Comparison of ENCODE assay signal across 9 cellular contexts in the genomic region with DNA sequence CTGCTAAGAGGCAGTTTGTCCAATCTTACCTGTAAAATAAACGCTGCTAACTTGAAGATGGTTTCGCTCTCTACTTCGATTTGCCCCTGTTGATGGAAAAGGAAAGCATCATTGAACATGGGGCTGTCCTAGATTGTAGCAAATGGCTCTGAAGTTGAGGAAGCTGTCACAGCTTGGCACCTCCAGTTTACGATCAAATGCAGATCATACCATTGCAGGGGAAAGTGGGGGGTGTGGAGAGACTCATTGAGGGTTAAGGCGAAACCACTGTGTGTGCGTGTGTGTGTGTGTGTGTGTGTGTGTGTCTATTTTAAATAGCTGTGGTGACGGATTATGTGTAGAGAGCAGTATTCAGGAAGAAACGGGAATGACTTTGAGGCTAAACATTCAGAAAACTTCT.
DNase-seq lines count a peak whose midpoint lies in the region; ATAC-seq and TF ChIP-seq lines count a peak whose summit lies in the region.
"Had no signal": no experiment of that assay in that cellular context is flagged by ENCODE, and none has a peak within 500 bp of the region (broad histone marks: within the 10 kb centered on the region; RNA-seq: fewer than 3 reads in every experiment).

No MANE protein-coding gene starts in this region.

- H3K36me3 Mint-ChIP-seq in brain, result peaks cover 5% of the 10 kb centered on the region

- H3K9ac ChIP-seq in mesendoderm (ENCODE audit: low read length), result no peak overlapping the region

- no peak overlapping the region for H4K8ac ChIP-seq in mesendoderm (ENCODE audit: low read depth, low read length)

- peak overlapping the region; percentile 5 for H3K4me2 ChIP-seq in mesendoderm (ENCODE audit: low read length)

- intact Hi-C loops in Right ventricle myocardium superior (cut with DNase I), result no loop called here

- no peaks in the 10 kb centered on the region for H3K27me3 ChIP-seq in right atrium auricular region
- no peaks in the 10 kb centered on the region for H3K27me3 ChIP-seq in mesendoderm (ENCODE audit: insufficient read depth, low read length, poor library complexity)

- H3K36me3 ChIP-seq in right atrium auricular region, result no peaks in the 10 kb centered on the region
- H3K36me3 ChIP-seq in mesendoderm (ENCODE audit: control insufficient read depth, insufficient read depth, low read length), result no peaks in the 10 kb centered on the region

- no peak overlapping the region for H3K23ac ChIP-seq in mesendoderm (ENCODE audit: low read length)

- peak overlapping the region in 1 of 2 donors; percentile 4 for H3K4me3 ChIP-seq in right atrium auricular region
- no peak overlapping the region for H3K4me3 ChIP-seq in mesendoderm (ENCODE audit: low read length)

- H3K79me1 ChIP-seq in mesendoderm (ENCODE audit: low read length), result no peaks in the 10 kb centered on the region

- no peak overlapping the region for H2BK5ac ChIP-seq in mesendoderm (ENCODE audit: low read length)

- no peaks in the 10 kb centered on the region for H3K79me2 ChIP-seq in mesendoderm (ENCODE audit: control insufficient read depth, insufficient read depth, low read length)

- peaks cover 4% of the 10 kb centered on the region for H3K27me3 Mint-ChIP-seq in brain
- H3K27me3 Mint-ChIP-seq: B cell had no signal

- H3K27ac ChIP-seq in right atrium auricular region (no peak overlapping the region), mesendoderm (ENCODE audit: low read depth, low read length) (no peak overlapping the region)

- no peak for DNase-seq in Right ventricle myocardium superior
- DNase-seq in right atrium auricular region (ENCODE audit: low spot score), result no peak
- peak; percentile 97 for DNase-seq in mesendoderm
- DNase-seq in stimulated activated naive CD4-positive, alpha-beta T cell (lab: John Stamatoyannopoulos, UW), result peak in 4 of 6 experiments; percentile 15 to 73 (median 44)
- no peak for DNase-seq in D341Med (ENCODE audit: low spot score)
- no peak for DNase-seq in SKM-1 treated with dmso at 0.1 percent for 144 hours (lab: John Stamatoyannopoulos, UW; ENCODE audit: unreplicated experiment)

- no peak overlapping the region for H2AK5ac ChIP-seq in mesendoderm (ENCODE audit: low read length)

- WGBS in mesendoderm (ENCODE audit: extremely low coverage, insufficient coverage, low lambda C conversion rate), result no CpG with 5 or more reads among the region's 8 CpGs

- H3K27ac Mint-ChIP-seq in brain, result peak overlapping the region; percentile 75 to 92 (median 89)
- H3K27ac Mint-ChIP-seq: B cell had no signal

- no peaks in the 10 kb centered on the region for H3K9me3 Mint-ChIP-seq in brain

- H3K4me1 ChIP-seq in right atrium auricular region (no peaks in the 10 kb centered on the region), mesendoderm (ENCODE audit: control insufficient read depth, low read depth, low read length) (peaks cover 5% of the 10 kb centered on the region)

- H3K4me1 Mint-ChIP-seq in brain, result peaks cover 45% of the 10 kb centered on the region
- H3K4me1 Mint-ChIP-seq: B cell had no signal

- H3K9me3 ChIP-seq in right atrium auricular region, result no peaks in the 10 kb centered on the region

- H2BK120ac ChIP-seq in mesendoderm (ENCODE audit: low read depth, low read length), result no peak overlapping the region

- peak overlapping the region; percentile 88 for H3K18ac ChIP-seq in mesendoderm (ENCODE audit: low read length)

- peak overlapping the region; percentile 82 to 87 (median 86) for H3K4me3 Mint-ChIP-seq in brain
- H3K4me3 Mint-ChIP-seq: B cell had no signal

- H3K4ac ChIP-seq in mesendoderm (ENCODE audit: low read depth, low read length), result no peak overlapping the region

- H2BK15ac ChIP-seq in mesendoderm (replicated peaks; ENCODE audit: low read depth), result no peak overlapping the region

- ATAC-seq in Right ventricle myocardium superior (ENCODE audit: poor library complexity) (peak; percentile 73), esophagus mucosa (no peak)

- H3K56ac ChIP-seq in mesendoderm (ENCODE audit: low read length), result no peak overlapping the region

- no peak overlapping the region for H4K5ac ChIP-seq in mesendoderm (ENCODE audit: low read length)

- TF ChIP-seq CTCF in right atrium auricular region (IDR thresholded peaks at IDR 0.05) (no peak), brain (conservative IDR thresholded peaks at IDR 0.05) (no peak)

Comparison
In these comparisons a context has a peak if more than half of its experiments do, and no peak if none do; other contexts are left out.
1. DNase-seq: peak in mesendoderm (single experiment) and stimulated activated naive CD4-positive, alpha-beta T cell (4 of 6); none in Right ventricle myocardium superior (single experiment), right atrium auricular region (single experiment), D341Med (single experiment) and SKM-1 treated with dmso at 0.1 percent for 144 hours (single experiment).